Comparison of ENCODE assay signal across 1 cellular context in the genomic region with DNA sequence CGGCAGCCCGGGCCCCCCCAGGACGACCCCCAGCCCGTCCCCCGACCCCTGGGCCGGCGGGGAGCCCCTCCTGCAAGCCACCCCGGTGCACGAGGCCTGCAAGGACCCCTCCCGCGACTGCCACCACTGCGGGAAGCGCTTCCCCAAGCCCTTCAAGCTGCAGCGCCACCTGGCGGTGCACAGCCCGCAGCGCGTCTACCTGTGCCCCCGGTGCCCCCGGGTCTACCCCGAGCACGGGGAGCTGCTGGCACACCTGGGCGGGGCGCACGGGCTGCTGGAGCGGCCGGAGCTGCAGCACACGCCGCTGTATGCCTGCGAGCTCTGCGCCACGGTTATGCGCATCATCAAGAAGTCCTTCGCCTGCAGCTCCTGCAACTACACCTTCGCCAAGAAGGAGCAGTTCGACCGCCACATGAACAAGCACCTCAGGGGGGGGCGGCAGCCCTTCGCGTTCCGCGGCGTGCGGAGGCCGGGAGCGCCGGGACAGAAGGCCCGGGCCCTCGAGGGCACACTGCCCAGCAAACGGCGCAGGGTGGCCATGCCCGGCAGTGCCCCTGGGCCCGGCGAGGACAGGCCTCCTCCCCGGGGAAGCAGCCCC.
TF ChIP-seq lines count a peak whose summit lies in the region.

No MANE protein-coding gene starts in this region.

TF ChIP-seq in WTC11, 78 proteins besides CTCF, POLR2A, EP300 and RAD21 (continued from another document):
- TF ChIP-seq FOXP4 (CRISPR knock-in tag; IDR thresholded peaks at IDR 0.05), result no peak
- TF ChIP-seq SOX15 (CRISPR knock-in tag; IDR thresholded peaks at IDR 0.05), result no peak
- no peak for TF ChIP-seq ZNF232 (CRISPR knock-in tag; IDR thresholded peaks at IDR 0.05)
- no peak for TF ChIP-seq TEAD4 (CRISPR knock-in tag; IDR thresholded peaks at IDR 0.05)
- TF ChIP-seq, protein P1, sequence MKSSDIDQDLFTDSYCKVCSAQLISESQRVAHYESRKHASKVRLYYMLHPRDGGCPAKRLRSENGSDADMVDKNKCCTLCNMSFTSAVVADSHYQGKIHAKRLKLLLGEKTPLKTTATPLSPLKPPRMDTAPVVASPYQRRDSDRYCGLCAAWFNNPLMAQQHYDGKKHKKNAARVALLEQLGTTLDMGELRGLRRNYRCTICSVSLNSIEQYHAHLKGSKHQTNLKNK (CRISPR knock-in tag; IDR thresholded peaks at IDR 0.05), result no peak
- TF ChIP-seq, protein P2, sequence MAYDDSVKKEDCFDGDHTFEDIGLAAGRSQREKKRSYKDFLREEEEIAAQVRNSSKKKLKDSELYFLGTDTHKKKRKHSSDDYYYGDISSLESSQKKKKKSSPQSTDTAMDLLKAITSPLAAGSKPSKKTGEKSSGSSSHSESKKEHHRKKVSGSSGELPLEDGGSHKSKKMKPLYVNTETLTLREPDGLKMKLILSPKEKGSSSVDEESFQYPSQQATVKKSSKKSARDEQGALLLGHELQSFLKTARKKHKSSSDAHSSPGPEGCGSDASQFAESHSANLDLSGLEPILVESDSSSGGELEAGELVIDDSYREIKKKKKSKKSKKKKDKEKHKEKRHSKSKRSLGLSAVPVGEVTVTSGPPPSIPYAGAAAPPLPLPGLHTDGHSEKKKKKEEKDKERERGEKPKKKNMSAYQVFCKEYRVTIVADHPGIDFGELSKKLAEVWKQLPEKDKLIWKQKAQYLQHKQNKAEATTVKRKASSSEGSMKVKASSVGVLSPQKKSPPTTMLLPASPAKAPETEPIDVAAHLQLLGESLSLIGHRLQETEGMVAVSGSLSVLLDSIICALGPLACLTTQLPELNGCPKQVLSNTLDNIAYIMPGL (CRISPR knock-in tag; IDR thresholded peaks at IDR 0.05), result peak; percentile 71; the same call in 1 of the 2 replicates
- TF ChIP-seq ETV6 (CRISPR knock-in tag; IDR thresholded peaks at IDR 0.05), result 0 out of 2 replicates have a peak, but pooled peaks have one; percentile 12
- no peak for TF ChIP-seq ZNF416 (CRISPR knock-in tag; IDR thresholded peaks at IDR 0.05)
- TF ChIP-seq PRRX2 (CRISPR knock-in tag; IDR thresholded peaks at IDR 0.05), result no peak
- TF ChIP-seq, protein P3, sequence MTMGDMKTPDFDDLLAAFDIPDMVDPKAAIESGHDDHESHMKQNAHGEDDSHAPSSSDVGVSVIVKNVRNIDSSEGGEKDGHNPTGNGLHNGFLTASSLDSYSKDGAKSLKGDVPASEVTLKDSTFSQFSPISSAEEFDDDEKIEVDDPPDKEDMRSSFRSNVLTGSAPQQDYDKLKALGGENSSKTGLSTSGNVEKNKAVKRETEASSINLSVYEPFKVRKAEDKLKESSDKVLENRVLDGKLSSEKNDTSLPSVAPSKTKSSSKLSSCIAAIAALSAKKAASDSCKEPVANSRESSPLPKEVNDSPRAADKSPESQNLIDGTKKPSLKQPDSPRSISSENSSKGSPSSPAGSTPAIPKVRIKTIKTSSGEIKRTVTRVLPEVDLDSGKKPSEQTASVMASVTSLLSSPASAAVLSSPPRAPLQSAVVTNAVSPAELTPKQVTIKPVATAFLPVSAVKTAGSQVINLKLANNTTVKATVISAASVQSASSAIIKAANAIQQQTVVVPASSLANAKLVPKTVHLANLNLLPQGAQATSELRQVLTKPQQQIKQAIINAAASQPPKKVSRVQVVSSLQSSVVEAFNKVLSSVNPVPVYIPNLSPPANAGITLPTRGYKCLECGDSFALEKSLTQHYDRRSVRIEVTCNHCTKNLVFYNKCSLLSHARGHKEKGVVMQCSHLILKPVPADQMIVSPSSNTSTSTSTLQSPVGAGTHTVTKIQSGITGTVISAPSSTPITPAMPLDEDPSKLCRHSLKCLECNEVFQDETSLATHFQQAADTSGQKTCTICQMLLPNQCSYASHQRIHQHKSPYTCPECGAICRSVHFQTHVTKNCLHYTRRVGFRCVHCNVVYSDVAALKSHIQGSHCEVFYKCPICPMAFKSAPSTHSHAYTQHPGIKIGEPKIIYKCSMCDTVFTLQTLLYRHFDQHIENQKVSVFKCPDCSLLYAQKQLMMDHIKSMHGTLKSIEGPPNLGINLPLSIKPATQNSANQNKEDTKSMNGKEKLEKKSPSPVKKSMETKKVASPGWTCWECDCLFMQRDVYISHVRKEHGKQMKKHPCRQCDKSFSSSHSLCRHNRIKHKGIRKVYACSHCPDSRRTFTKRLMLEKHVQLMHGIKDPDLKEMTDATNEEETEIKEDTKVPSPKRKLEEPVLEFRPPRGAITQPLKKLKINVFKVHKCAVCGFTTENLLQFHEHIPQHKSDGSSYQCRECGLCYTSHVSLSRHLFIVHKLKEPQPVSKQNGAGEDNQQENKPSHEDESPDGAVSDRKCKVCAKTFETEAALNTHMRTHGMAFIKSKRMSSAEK (CRISPR knock-in tag; IDR thresholded peaks at IDR 0.05; ENCODE audit: borderline replicate concordance), result no peak
- TF ChIP-seq NR3C1 (CRISPR knock-in tag; conservative IDR thresholded peaks at IDR 0.05; ENCODE audit: low read depth), result no peak
- no peak for TF ChIP-seq GTF2I (CRISPR knock-in tag; conservative IDR thresholded peaks at IDR 0.05)
- no peak for TF ChIP-seq JAZF1 (CRISPR knock-in tag; IDR thresholded peaks at IDR 0.05)
- no peak for TF ChIP-seq ATF3 (CRISPR knock-in tag; conservative IDR thresholded peaks at IDR 0.05)
- TF ChIP-seq MYBL2 (CRISPR knock-in tag; IDR thresholded peaks at IDR 0.05), result no peak
- no peak for TF ChIP-seq HMGA2 (CRISPR knock-in tag; IDR thresholded peaks at IDR 0.05)
- TF ChIP-seq RORB (CRISPR knock-in tag; IDR thresholded peaks at IDR 0.05), result no peak
- no peak for TF ChIP-seq USF1 (CRISPR knock-in tag; IDR thresholded peaks at IDR 0.05)
- no peak for TF ChIP-seq JUN (CRISPR knock-in tag; IDR thresholded peaks at IDR 0.05)
- no peak for TF ChIP-seq CREM (CRISPR knock-in tag; IDR thresholded peaks at IDR 0.05)
- TF ChIP-seq IRF1 (CRISPR knock-in tag; IDR thresholded peaks at IDR 0.05), result no peak
- no peak for TF ChIP-seq ELF4 (CRISPR knock-in tag; IDR thresholded peaks at IDR 0.05; ENCODE audit: low read depth)
- TF ChIP-seq NFE2L1 (CRISPR knock-in tag; IDR thresholded peaks at IDR 0.05), result no peak
- TF ChIP-seq SP1 (CRISPR knock-in tag; conservative IDR thresholded peaks at IDR 0.05), result no peak
- no peak; the same call in 1 of the 2 replicates for TF ChIP-seq FOXP1 (CRISPR knock-in tag; IDR thresholded peaks at IDR 0.05; ENCODE audit: borderline replicate concordance)
- no peak for TF ChIP-seq TCF7 (CRISPR knock-in tag; IDR thresholded peaks at IDR 0.05; ENCODE audit: low read depth)
- TF ChIP-seq, protein P4, sequence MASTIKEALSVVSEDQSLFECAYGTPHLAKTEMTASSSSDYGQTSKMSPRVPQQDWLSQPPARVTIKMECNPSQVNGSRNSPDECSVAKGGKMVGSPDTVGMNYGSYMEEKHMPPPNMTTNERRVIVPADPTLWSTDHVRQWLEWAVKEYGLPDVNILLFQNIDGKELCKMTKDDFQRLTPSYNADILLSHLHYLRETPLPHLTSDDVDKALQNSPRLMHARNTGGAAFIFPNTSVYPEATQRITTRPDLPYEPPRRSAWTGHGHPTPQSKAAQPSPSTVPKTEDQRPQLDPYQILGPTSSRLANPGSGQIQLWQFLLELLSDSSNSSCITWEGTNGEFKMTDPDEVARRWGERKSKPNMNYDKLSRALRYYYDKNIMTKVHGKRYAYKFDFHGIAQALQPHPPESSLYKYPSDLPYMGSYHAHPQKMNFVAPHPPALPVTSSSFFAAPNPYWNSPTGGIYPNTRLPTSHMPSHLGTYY (CRISPR knock-in tag; IDR thresholded peaks at IDR 0.05), result no peak
- TF ChIP-seq ZBTB21 (CRISPR knock-in tag; IDR thresholded peaks at IDR 0.05; ENCODE audit: borderline replicate concordance), result no peak
- no peak for TF ChIP-seq OVOL2 (CRISPR knock-in tag; IDR thresholded peaks at IDR 0.05; ENCODE audit: borderline replicate concordance)
- TF ChIP-seq GABPB1 (CRISPR knock-in tag; IDR thresholded peaks at IDR 0.05), result 0 out of 2 replicates have a peak, but pooled peaks have one; percentile 13
- no peak for TF ChIP-seq CREB1 (CRISPR knock-in tag; IDR thresholded peaks at IDR 0.05)
- TF ChIP-seq, protein P5, sequence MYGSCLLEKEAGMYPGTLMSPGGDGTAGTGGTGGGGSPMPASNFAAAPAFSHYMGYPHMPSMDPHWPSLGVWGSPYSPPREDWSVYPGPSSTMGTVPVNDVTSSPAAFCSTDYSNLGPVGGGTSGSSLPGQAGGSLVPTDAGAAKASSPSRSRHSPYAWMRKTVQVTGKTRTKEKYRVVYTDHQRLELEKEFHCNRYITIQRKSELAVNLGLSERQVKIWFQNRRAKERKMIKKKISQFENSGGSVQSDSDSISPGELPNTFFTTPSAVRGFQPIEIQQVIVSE (CRISPR knock-in tag; IDR thresholded peaks at IDR 0.05; ENCODE audit: borderline replicate concordance), result no peak
- TF ChIP-seq EMX1 (CRISPR knock-in tag; IDR thresholded peaks at IDR 0.05), result no peak
- TF ChIP-seq, protein P6, sequence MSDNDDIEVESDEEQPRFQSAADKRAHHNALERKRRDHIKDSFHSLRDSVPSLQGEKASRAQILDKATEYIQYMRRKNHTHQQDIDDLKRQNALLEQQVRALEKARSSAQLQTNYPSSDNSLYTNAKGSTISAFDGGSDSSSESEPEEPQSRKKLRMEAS (CRISPR knock-in tag; IDR thresholded peaks at IDR 0.05), result no peak
- no peak for TF ChIP-seq SMAD4 (CRISPR knock-in tag; IDR thresholded peaks at IDR 0.05)
- TF ChIP-seq IRF2 (CRISPR knock-in tag; IDR thresholded peaks at IDR 0.05; ENCODE audit: borderline replicate concordance, low read depth), result no peak
- no peak for TF ChIP-seq ZBTB43 (CRISPR knock-in tag; IDR thresholded peaks at IDR 0.05)
- no peak for TF ChIP-seq GRHL2 (CRISPR knock-in tag; IDR thresholded peaks at IDR 0.05; ENCODE audit: insufficient replicate concordance, severe bottlenecking)
- no peak for TF ChIP-seq ZNF219 (CRISPR knock-in tag; IDR thresholded peaks at IDR 0.05; ENCODE audit: borderline replicate concordance)
- TF ChIP-seq TP53 (CRISPR knock-in tag; IDR thresholded peaks at IDR 0.05), result no peak
- TF ChIP-seq CBFB (CRISPR knock-in tag; IDR thresholded peaks at IDR 0.05; ENCODE audit: low read depth), result 0 out of 2 replicates have a peak, but pooled peaks have one; percentile 60
